1 cellular context compared by ENCODE assay signal in the genomic region with DNA sequence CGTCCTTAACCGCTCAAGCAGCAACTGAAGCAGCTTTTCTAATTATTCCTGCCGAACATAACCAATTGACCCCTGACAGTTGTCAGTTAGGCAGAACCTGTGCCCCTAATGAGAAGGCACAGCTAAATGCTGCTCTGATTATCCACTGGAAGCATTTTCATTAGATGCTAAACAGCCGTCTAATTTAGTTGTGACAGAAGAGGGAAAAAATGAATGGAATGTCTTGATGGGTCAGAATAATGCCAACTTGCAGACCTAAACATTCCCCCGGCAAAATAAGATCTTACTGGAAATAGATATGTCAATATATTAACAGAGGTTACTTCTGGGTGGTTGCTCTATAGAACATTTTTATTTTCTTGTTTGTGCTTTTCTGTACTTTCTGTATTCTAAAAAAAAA.
TF ChIP-seq lines count a peak whose summit lies in the region.

No MANE protein-coding gene starts in this region.

TF ChIP-seq in IMR-90, 13 proteins besides CTCF, POLR2A, EP300 and RAD21:
- TF ChIP-seq, protein P1, sequence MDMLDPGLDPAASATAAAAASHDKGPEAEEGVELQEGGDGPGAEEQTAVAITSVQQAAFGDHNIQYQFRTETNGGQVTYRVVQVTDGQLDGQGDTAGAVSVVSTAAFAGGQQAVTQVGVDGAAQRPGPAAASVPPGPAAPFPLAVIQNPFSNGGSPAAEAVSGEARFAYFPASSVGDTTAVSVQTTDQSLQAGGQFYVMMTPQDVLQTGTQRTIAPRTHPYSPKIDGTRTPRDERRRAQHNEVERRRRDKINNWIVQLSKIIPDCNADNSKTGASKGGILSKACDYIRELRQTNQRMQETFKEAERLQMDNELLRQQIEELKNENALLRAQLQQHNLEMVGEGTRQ (IDR thresholded peaks at IDR 0.05; ENCODE audit: low read depth, low read length), result no peak
- TF ChIP-seq MAZ (IDR thresholded peaks at IDR 0.05; ENCODE audit: borderline replicate concordance, low read depth, low read length), result no peak
- TF ChIP-seq RFX5 (IDR thresholded peaks at IDR 0.05; ENCODE audit: low read depth, low read length), result no peak
- TF ChIP-seq FOS (IDR thresholded peaks at IDR 0.05; ENCODE audit: low read depth, low read length), result no peak
- TF ChIP-seq CHD1 (IDR thresholded peaks at IDR 0.05; ENCODE audit: low read depth, low read length), result no peak
- no peak for TF ChIP-seq RCOR1 (IDR thresholded peaks at IDR 0.05; ENCODE audit: insufficient replicate concordance, low read length)
- no peak for TF ChIP-seq NFE2L2 (IDR thresholded peaks at IDR 0.05; ENCODE audit: low read depth, low read length)
- TF ChIP-seq, protein P2, sequence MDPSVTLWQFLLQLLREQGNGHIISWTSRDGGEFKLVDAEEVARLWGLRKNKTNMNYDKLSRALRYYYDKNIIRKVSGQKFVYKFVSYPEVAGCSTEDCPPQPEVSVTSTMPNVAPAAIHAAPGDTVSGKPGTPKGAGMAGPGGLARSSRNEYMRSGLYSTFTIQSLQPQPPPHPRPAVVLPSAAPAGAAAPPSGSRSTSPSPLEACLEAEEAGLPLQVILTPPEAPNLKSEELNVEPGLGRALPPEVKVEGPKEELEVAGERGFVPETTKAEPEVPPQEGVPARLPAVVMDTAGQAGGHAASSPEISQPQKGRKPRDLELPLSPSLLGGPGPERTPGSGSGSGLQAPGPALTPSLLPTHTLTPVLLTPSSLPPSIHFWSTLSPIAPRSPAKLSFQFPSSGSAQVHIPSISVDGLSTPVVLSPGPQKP (IDR thresholded peaks at IDR 0.05; ENCODE audit: borderline replicate concordance, low read depth, low read length), result no peak
- TF ChIP-seq SMC3 (IDR thresholded peaks at IDR 0.05; ENCODE audit: low read depth, low read length), result no peak
- TF ChIP-seq MXI1 (IDR thresholded peaks at IDR 0.05; ENCODE audit: borderline replicate concordance, low read depth, low read length), result no peak
- no peak for TF ChIP-seq CEBPB (IDR thresholded peaks at IDR 0.05; ENCODE audit: low read depth, low read length)
- no peak for TF ChIP-seq MAFK (IDR thresholded peaks at IDR 0.05; ENCODE audit: low read depth, low read length)
- TF ChIP-seq BHLHE40 (IDR thresholded peaks at IDR 0.05; ENCODE audit: low read depth, low read length), result no peak
TF ChIP-seq in IMR-90: peak in this region for 0.
